In the genomic region with DNA sequence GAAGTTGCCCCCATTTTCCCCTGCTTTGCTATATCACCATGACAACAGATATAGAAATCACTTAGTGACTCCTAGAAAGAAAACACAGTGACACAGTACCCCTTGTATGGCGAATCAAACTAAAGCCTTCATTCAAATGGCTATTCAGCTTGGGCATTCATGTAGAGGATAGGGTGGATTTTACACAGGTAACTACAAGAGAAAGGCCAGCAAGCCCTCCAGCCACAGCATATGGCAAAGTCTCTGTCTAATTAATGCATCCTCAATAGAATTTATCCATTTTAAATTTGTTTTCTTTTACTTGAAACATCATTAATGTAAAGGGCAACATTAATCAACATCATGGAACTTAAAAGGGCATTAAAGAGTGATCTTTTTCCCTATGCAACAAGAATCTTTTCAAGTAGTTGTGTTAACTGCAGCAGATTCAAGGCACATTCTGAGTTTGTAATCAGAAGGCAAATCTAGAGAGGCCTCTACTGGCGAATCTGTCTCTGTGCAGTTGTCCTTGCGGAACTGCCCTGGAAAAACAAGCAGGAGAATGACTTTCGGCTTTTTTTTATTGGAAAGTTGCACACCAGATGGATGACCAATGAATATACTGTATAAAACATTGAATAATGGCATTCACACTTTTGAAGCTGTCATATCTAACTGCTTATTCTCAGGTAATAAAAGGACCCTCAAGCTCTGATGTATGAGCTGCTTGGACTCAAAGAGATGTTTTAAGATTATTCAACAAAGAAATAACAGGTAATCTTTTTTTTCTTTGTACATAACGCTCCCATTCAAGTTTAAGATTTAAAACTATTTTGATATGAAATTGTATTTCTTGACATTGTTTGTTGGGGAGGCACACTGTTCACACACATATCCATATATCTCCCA, we compare ENCODE assay signal across 8 cellular contexts.
DNase-seq lines count a peak whose midpoint lies in the region; ATAC-seq and TF ChIP-seq lines count a peak whose summit lies in the region.

No MANE protein-coding gene starts in this region.

- intact Hi-C loops in Right ventricle myocardium superior (cut with DNase I) = no loop called here
- intact Hi-C loops in left ventricle myocardium superior (cut with micrococcal nuclease) = no loop called here
- intact Hi-C loops in colonic mucosa (cut with DNase I) = loop anchor here (5.0 kb wide), 1 partner anchor 694 kb away; no protein-coding TSS in a partner anchor

- CTCF ChIA-PET in activated CD8-positive, alpha-beta memory T cell treated with anti-CD3 and anti-CD28 coated beads, Interleukin-2, amount 10 ng/mL, durations not matched to agents 7 days and 5 days (lab: Charles Lee) = no interaction called here

- H3K27me3 Mint-ChIP-seq in activated CD8-positive, alpha-beta memory T cell treated with anti-CD3 and anti-CD28 coated beads, Interleukin-2, amount 10 ng/mL, durations not matched to agents 7 days and 5 days = no peaks in the 10 kb centered on the region

- H3K4me1 Mint-ChIP-seq in activated CD8-positive, alpha-beta memory T cell treated with anti-CD3 and anti-CD28 coated beads, Interleukin-2, amount 10 ng/mL, durations not matched to agents 7 days and 5 days = no peaks in the 10 kb centered on the region

- no peaks in the 10 kb centered on the region for H3K36me3 Mint-ChIP-seq in activated CD8-positive, alpha-beta memory T cell treated with anti-CD3 and anti-CD28 coated beads, Interleukin-2, amount 10 ng/mL, durations not matched to agents 7 days and 5 days

- no peak overlapping the region for H3K27ac Mint-ChIP-seq in activated CD8-positive, alpha-beta memory T cell treated with anti-CD3 and anti-CD28 coated beads, Interleukin-2, amount 10 ng/mL, durations not matched to agents 7 days and 5 days

- no peaks in the 10 kb centered on the region for H3K9me3 Mint-ChIP-seq in activated CD8-positive, alpha-beta memory T cell treated with anti-CD3 and anti-CD28 coated beads, Interleukin-2, amount 10 ng/mL, durations not matched to agents 7 days and 5 days (ENCODE audit: low read depth)

- no peaks in the 10 kb centered on the region for H3K4me1 ChIP-seq in colonic mucosa

- no peak for DNase-seq in Right ventricle myocardium superior
- DNase-seq in left ventricle myocardium superior = no peak
- peak; percentile 48 for DNase-seq in NCI-H510A treated with DMSO at 0.1 percent for 48 hours (lab: John Stamatoyannopoulos, UW)
- DNase-seq in colonic mucosa = peak; percentile 16
- peak; percentile 81 for DNase-seq in myocyte (ENCODE audit: low read depth)
- no peak for DNase-seq in activated CD8-positive, alpha-beta memory T cell treated with anti-CD3 and anti-CD28 coated beads, Interleukin-2, amount 10 ng/mL, durations not matched to agents 7 days and 5 days

- H3K27me3 ChIP-seq in colonic mucosa = no peaks in the 10 kb centered on the region

- no peak overlapping the region for H3K4me3 ChIP-seq in colonic mucosa

- H3K4me3 Mint-ChIP-seq in activated CD8-positive, alpha-beta memory T cell treated with anti-CD3 and anti-CD28 coated beads, Interleukin-2, amount 10 ng/mL, durations not matched to agents 7 days and 5 days = no peak overlapping the region

- H3K9me3 ChIP-seq in colonic mucosa = no peaks in the 10 kb centered on the region

- no peak overlapping the region for H3K9ac ChIP-seq in colonic mucosa (ENCODE audit: low read depth in 2 of 2, low read length in 2 of 2)

- peak; percentile 46 for ATAC-seq in Right ventricle myocardium superior (ENCODE audit: poor library complexity)
- ATAC-seq in left ventricle myocardium superior = no peak
- ATAC-seq in GM21515 (IDR thresholded peaks at IDR 0.05; ENCODE audit: unreplicated experiment) = no peak
- ATAC-seq in GM21381 (IDR thresholded peaks at IDR 0.05; ENCODE audit: unreplicated experiment) = no peak
- no peak for ATAC-seq in activated CD8-positive, alpha-beta memory T cell treated with anti-CD3 and anti-CD28 coated beads, Interleukin-2, amount 10 ng/mL, durations not matched to agents 7 days and 5 days

- peak; percentile 45 for TF ChIP-seq CTCF in colonic mucosa (IDR thresholded peaks at IDR 0.05)

- H3K36me3 ChIP-seq in colonic mucosa = no peaks in the 10 kb centered on the region

- H3K27ac ChIP-seq in colonic mucosa = no peak overlapping the region

Comparison
In these comparisons a context has a peak if more than half of its experiments do, and no peak if none do; other contexts are left out.
1. DNase-seq: peak in NCI-H510A treated with DMSO at 0.1 percent for 48 hours (single experiment), colonic mucosa (single experiment) and myocyte (single experiment); none in Right ventricle myocardium superior (single experiment), left ventricle myocardium superior (single experiment) and activated CD8-positive, alpha-beta memory T cell treated with anti-CD3 and anti-CD28 coated beads, Interleukin-2, amount 10 ng/mL, durations not matched to agents 7 days and 5 days (single experiment).